10 cellular contexts compared by ENCODE assay signal in the genomic region with DNA sequence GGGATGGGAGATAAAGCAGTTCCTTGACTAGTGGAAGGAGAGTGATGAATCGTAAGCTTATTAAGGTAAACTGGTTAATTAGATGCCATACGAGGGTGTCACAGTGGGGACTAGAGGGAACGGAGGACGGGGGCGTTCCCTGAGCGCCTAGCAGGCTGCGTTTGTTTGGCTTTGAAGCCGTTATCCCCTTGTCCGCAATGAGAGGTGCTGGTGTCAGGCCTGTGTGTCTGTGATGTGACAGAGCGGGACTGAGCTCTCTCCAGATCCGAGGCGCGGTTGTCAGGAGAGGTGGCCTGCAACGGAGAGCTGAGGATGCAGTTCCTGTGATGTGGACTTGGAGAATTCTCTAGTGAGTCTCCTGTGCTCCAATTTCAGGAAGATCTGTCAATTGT.
DNase-seq lines count a peak whose midpoint lies in the region; ATAC-seq, FAIRE-seq and TF ChIP-seq lines count a peak whose summit lies in the region.
"Had no signal": no experiment of that assay in that cellular context is flagged by ENCODE, and none has a peak within 500 bp of the region (broad histone marks: within the 10 kb centered on the region; RNA-seq: fewer than 3 reads in every experiment).

No MANE protein-coding gene starts in this region.

- RAD21 ChIA-PET in HCT116 (lab: Charles Lee; ENCODE audit: low non-redundant PET in 1 of 2, low total read pairs in 2 of 2, uncharacterized antibody in 2 of 2, unreplicated experiment in 2 of 2): no interaction called here

- no peak for ATAC-seq in HCT116
- no peak for ATAC-seq in T-helper 17 cell
- peak; percentile 49 for ATAC-seq in left ventricle myocardium superior
- no peak for ATAC-seq in HG02623 (IDR thresholded peaks at IDR 0.05; ENCODE audit: unreplicated experiment)

- DNase-seq in HCT116 (ENCODE audit: low read depth, low spot score) (no peak), T-helper 17 cell (no peak), left ventricle myocardium superior (peak; percentile 31), hepatic stellate cell (ENCODE audit: low spot score) (no peak), GM19239 (ENCODE audit: insufficient read length, low spot score) (no peak)
- DNase-seq: activated naive CD4-positive, alpha-beta T cell treated with anti-CD3 and anti-CD28 coated beads, Interleukin-2, amount 10 ng/mL, durations not matched to agents 7 days and 5 days had no signal

- no peak for TF ChIP-seq POLR2A in HCT116 (IDR thresholded peaks at IDR 0.05; ENCODE audit: borderline replicate concordance, extremely low read depth, insufficient read depth, insufficient read length)

- H3K27me3 ChIP-seq in HCT116 (ENCODE audit: insufficient read depth, low read length) (no peaks in the 10 kb centered on the region), skeletal muscle satellite cell (ENCODE audit: control insufficient read depth, insufficient read depth, low read length) (peaks cover 40% of the 10 kb centered on the region)

- no peak overlapping the region for H3K27ac ChIP-seq in HCT116 (ENCODE audit: low read depth, low read length)
- H3K27ac ChIP-seq: left lung had no signal

- no peak for FAIRE-seq in GM19239 (lab: Jason Lieb, UNC)
- FAIRE-seq: GM18507 had no signal

- H3K9me3 ChIP-seq in HCT116 (ENCODE audit: control insufficient read depth in 1 of 2, insufficient read depth in 1 of 2, low read depth in 1 of 2, low read length in 2 of 2): no peaks in the 10 kb centered on the region
- H3K9me3 ChIP-seq in T-helper 17 cell (ENCODE audit: control insufficient read depth, low read length, poor library complexity, severe bottlenecking): peaks cover 5% of the 10 kb centered on the region
- peaks cover under 1% of the 10 kb centered on the region for H3K9me3 ChIP-seq in skeletal muscle satellite cell (replicated peaks; ENCODE audit: low read length)

- no peaks in the 10 kb centered on the region for H4K20me1 ChIP-seq in HCT116 (ENCODE audit: insufficient read depth)

- no peaks in the 10 kb centered on the region for H3K9me2 ChIP-seq in HCT116 (ENCODE audit: insufficient read depth)

- no peak overlapping the region for H2AFZ ChIP-seq in HCT116 (ENCODE audit: low read depth, low read length, poor library complexity, severe bottlenecking)

- H3K4me2 ChIP-seq in HCT116 (ENCODE audit: low read length) (peak overlapping the region; percentile 81), skeletal muscle satellite cell (ENCODE audit: low read length) (no peak overlapping the region)

- CTCF ChIA-PET in HCT116 (lab: Charles Lee): no interaction called here

- H3K27ac Mint-ChIP-seq in T-helper 17 cell: no peak overlapping the region
- H3K27ac Mint-ChIP-seq: activated naive CD4-positive, alpha-beta T cell treated with anti-CD3 and anti-CD28 coated beads, Interleukin-2, amount 10 ng/mL, durations not matched to agents 7 days and 5 days had no signal

- H3K36me3 ChIP-seq in HCT116 (ENCODE audit: control insufficient read depth in 1 of 2, insufficient read depth in 2 of 2, low read length in 2 of 2) (no peaks in the 10 kb centered on the region), skeletal muscle satellite cell (ENCODE audit: insufficient read depth, low read length) (no peaks in the 10 kb centered on the region)
- H3K36me3 ChIP-seq: left lung had no signal

- H3K4me3 Mint-ChIP-seq in T-helper 17 cell: peak overlapping the region; percentile 15

- H3K36me3 Mint-ChIP-seq in T-helper 17 cell (ENCODE audit: low read depth): no peaks in the 10 kb centered on the region
- H3K36me3 Mint-ChIP-seq: activated naive CD4-positive, alpha-beta T cell treated with anti-CD3 and anti-CD28 coated beads, Interleukin-2, amount 10 ng/mL, durations not matched to agents 7 days and 5 days had no signal

- no peak for TF ChIP-seq CTCF in HCT116 (IDR thresholded peaks at IDR 0.05 in 2 of 3, conservative IDR thresholded peaks at IDR 0.05 in 1 of 3; ENCODE audit: borderline replicate concordance in 1 of 3, insufficient read depth in 1 of 3, low read depth in 2 of 3, low read length in 2 of 3)

- peaks cover 5 to 16% of the 10 kb centered on the region in 2 experiments; a peak in 3 of 4 replicates for H3K4me1 ChIP-seq in HCT116 (ENCODE audit: control insufficient read depth in 1 of 2, insufficient read depth in 2 of 2, low read length in 2 of 2)
- peaks cover 8% of the 10 kb centered on the region for H3K4me1 ChIP-seq in skeletal muscle satellite cell (ENCODE audit: control insufficient read depth, insufficient read depth, low read length)

- H3K4me3 ChIP-seq in HCT116 (replicated peaks in 1 of 2; ENCODE audit: low read depth in 1 of 2, low read length in 2 of 2) (no peak overlapping the region), skeletal muscle satellite cell (ENCODE audit: low read length) (peak overlapping the region; percentile 77)

- TF ChIP-seq RAD21 in HCT116 (IDR thresholded peaks at IDR 0.05; ENCODE audit: low read depth): no peak

- intact Hi-C loops in HCT116 (cut with micrococcal nuclease) (no loop called here), left ventricle myocardium superior (cut with micrococcal nuclease) (no loop called here)

- H3K9ac ChIP-seq in HCT116 (ENCODE audit: low read length) (no peak overlapping the region), skeletal muscle satellite cell (ENCODE audit: low read depth, low read length) (no peak overlapping the region)

- peaks cover 36% of the 10 kb centered on the region for H3K27me3 Mint-ChIP-seq in T-helper 17 cell

- no peaks in the 10 kb centered on the region for H3K79me2 ChIP-seq in HCT116 (ENCODE audit: insufficient read depth, low read length)

- peaks cover 4% of the 10 kb centered on the region for H3K4me1 Mint-ChIP-seq in T-helper 17 cell

- BruUV-seq in HCT116 (replicated peaks; lab: Mats Ljungman, UMichigan): no TSS peak

- POLR2A ChIA-PET in HCT116 (lab: Charles Lee): no interaction called here

TF ChIP-seq in HCT116, 20 proteins besides CTCF, POLR2A, EP300 and RAD21 (continues in another document):
- TF ChIP-seq EGR1 (IDR thresholded peaks at IDR 0.05; ENCODE audit: low read depth) (no peak), EZH2phosphoT487 (IDR thresholded peaks at IDR 0.05; ENCODE audit: borderline replicate concordance) (no peak), EZH2 (IDR thresholded peaks at IDR 0.05) (no peak), SIN3A (IDR thresholded peaks at IDR 0.05; ENCODE audit: low read depth) (no peak), YY1 (IDR thresholded peaks at IDR 0.05; ENCODE audit: extremely low read depth, insufficient replicate concordance, low read depth, low read length) (no peak), CBX3 (IDR thresholded peaks at IDR 0.05; ENCODE audit: low read depth) (no peak), TCF7L2 (IDR thresholded peaks at IDR 0.05; ENCODE audit: borderline replicate concordance, extremely low read depth, insufficient read depth, insufficient read length) (no peak), SRF (IDR thresholded peaks at IDR 0.05; ENCODE audit: low read depth) (no peak), ELF1 (IDR thresholded peaks at IDR 0.05; ENCODE audit: borderline replicate concordance, low read depth) (no peak), SP1 (IDR thresholded peaks at IDR 0.05; ENCODE audit: low read depth) (no peak), ZNF274 (IDR thresholded peaks at IDR 0.05; ENCODE audit: low read depth, low read length) (no peak)
- TF ChIP-seq, protein P1, sequence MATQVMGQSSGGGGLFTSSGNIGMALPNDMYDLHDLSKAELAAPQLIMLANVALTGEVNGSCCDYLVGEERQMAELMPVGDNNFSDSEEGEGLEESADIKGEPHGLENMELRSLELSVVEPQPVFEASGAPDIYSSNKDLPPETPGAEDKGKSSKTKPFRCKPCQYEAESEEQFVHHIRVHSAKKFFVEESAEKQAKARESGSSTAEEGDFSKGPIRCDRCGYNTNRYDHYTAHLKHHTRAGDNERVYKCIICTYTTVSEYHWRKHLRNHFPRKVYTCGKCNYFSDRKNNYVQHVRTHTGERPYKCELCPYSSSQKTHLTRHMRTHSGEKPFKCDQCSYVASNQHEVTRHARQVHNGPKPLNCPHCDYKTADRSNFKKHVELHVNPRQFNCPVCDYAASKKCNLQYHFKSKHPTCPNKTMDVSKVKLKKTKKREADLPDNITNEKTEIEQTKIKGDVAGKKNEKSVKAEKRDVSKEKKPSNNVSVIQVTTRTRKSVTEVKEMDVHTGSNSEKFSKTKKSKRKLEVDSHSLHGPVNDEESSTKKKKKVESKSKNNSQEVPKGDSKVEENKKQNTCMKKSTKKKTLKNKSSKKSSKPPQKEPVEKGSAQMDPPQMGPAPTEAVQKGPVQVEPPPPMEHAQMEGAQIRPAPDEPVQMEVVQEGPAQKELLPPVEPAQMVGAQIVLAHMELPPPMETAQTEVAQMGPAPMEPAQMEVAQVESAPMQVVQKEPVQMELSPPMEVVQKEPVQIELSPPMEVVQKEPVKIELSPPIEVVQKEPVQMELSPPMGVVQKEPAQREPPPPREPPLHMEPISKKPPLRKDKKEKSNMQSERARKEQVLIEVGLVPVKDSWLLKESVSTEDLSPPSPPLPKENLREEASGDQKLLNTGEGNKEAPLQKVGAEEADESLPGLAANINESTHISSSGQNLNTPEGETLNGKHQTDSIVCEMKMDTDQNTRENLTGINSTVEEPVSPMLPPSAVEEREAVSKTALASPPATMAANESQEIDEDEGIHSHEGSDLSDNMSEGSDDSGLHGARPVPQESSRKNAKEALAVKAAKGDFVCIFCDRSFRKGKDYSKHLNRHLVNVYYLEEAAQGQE (IDR thresholded peaks at IDR 0.05; ENCODE audit: low read depth): no peak
- TF ChIP-seq, protein P2, sequence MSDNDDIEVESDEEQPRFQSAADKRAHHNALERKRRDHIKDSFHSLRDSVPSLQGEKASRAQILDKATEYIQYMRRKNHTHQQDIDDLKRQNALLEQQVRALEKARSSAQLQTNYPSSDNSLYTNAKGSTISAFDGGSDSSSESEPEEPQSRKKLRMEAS (IDR thresholded peaks at IDR 0.05): no peak
- TF ChIP-seq, protein P3, sequence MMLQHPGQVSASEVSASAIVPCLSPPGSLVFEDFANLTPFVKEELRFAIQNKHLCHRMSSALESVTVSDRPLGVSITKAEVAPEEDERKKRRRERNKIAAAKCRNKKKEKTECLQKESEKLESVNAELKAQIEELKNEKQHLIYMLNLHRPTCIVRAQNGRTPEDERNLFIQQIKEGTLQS (IDR thresholded peaks at IDR 0.05): no peak
